Comparison of ENCODE assay signal across 20 cellular contexts in the genomic region with DNA sequence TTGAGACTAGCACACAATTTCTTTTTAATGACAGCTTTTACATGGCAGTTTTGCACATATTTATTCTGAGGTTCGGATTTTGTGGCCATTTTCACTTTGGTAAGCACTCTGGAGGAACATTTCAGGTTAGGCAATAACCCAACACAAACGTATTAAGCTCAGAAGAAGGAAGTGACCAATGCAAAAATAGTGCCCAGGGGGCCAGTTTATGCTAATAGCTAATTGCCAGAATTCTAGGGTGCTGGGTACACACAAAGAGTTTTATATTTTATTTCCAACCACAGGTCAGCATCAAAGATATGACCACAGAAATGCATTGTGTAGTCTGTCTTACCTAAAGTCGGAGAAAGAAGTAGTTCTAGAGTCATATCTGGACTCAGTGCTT. TPM values are rescaled to one million over a fixed set of nuclear protein-coding genes. Genes with fewer than 3 reads are reported as not detected.
DNase-seq lines count a peak whose midpoint lies in the region; ATAC-seq and TF ChIP-seq lines count a peak whose summit lies in the region.
"Had no signal": no experiment of that assay in that cellular context is flagged by ENCODE, and none has a peak within 500 bp of the region (broad histone marks: within the 10 kb centered on the region; RNA-seq: fewer than 3 reads in every experiment).

No MANE protein-coding gene starts in this region.

- H3K27ac ChIP-seq in colonic mucosa, result peak overlapping the region; percentile 77
- H3K27ac ChIP-seq: neutrophil, sigmoid colon, SJCRH30 had no signal

- intact Hi-C loops in colonic mucosa (cut with DNase I), result no loop called here

- no peak for TF ChIP-seq CTCF in colonic mucosa (IDR thresholded peaks at IDR 0.05)

- peak overlapping the region; percentile 12 for H3K4me2 ChIP-seq in skeletal muscle satellite cell (ENCODE audit: low read length)

- H3K9me3 ChIP-seq in colonic mucosa (no peaks in the 10 kb centered on the region), skeletal muscle satellite cell (replicated peaks; ENCODE audit: low read length) (no peaks in the 10 kb centered on the region), HAP-1 (no peaks in the 10 kb centered on the region)
- H3K9me3 ChIP-seq: neutrophil, sigmoid colon, SJCRH30 had no signal

- H3K9ac ChIP-seq in colonic mucosa (ENCODE audit: low read depth in 2 of 2, low read length in 2 of 2) (peak overlapping the region in 1 of 2 donors; percentile 30), skeletal muscle satellite cell (ENCODE audit: low read depth, low read length) (peak overlapping the region; percentile 7)

- H3K36me3 ChIP-seq in colonic mucosa (no peaks in the 10 kb centered on the region), skeletal muscle satellite cell (ENCODE audit: insufficient read depth, low read length) (no peaks in the 10 kb centered on the region), HAP-1 (replicated peaks) (no peaks in the 10 kb centered on the region)
- H3K36me3 ChIP-seq: neutrophil, sigmoid colon, SJCRH30 had no signal

- in situ Hi-C loops in HAP-1 (cut with MboI; ENCODE audit: low sequenced_read_pairs), result no loop called here

- no peaks in the 10 kb centered on the region for H3K27me3 ChIP-seq in colonic mucosa
- no peaks in the 10 kb centered on the region for H3K27me3 ChIP-seq in skeletal muscle satellite cell (ENCODE audit: control insufficient read depth, insufficient read depth, low read length)
- H3K27me3 ChIP-seq in HAP-1 (ENCODE audit: low read depth), result no peaks in the 10 kb centered on the region
- H3K27me3 ChIP-seq: neutrophil, sigmoid colon, SJCRH30 had no signal

- peaks cover 6% of the 10 kb centered on the region for H3K4me1 ChIP-seq in colonic mucosa
- H3K4me1 ChIP-seq in skeletal muscle satellite cell (ENCODE audit: control insufficient read depth, insufficient read depth, low read length), result peaks cover 38% of the 10 kb centered on the region
- H3K4me1 ChIP-seq in HAP-1, result peaks cover 15% of the 10 kb centered on the region
- H3K4me1 ChIP-seq: sigmoid colon, SJCRH30 had no signal

- no peak overlapping the region for H3K4me3 ChIP-seq in colonic mucosa
- no peak overlapping the region for H3K4me3 ChIP-seq in skeletal muscle satellite cell (ENCODE audit: low read length)
- no peak overlapping the region for H3K4me3 ChIP-seq in HAP-1
- H3K4me3 ChIP-seq: K562, sigmoid colon, SJCRH30 had no signal

- peak; percentile 8 for DNase-seq in Daoy (ENCODE audit: low read depth)
- peak; percentile 53 for DNase-seq in NOMO-1 treated with dmso at 0.1 percent for 144 hours (lab: John Stamatoyannopoulos, UW; ENCODE audit: unreplicated experiment)
- DNase-seq in colonic mucosa, result no peak
- DNase-seq in HAP-1 (ENCODE audit: low spot score in 2 of 2), result no peak
- no peak for DNase-seq in glomerular visceral epithelial cell (ENCODE audit: extremely low spot score)
- DNase-seq in NCI-H774 (lab: John Stamatoyannopoulos, UW), result no peak
- DNase-seq: activated CD4-positive, alpha-beta T cell treated with anti-CD3 and anti-CD28 coated beads for 4 hours; activated CD8-positive, alpha-beta memory T cell treated with anti-CD3 and anti-CD28 coated beads, Interleukin-2, amount 50 U/mL, for 4 hours; amygdala; NK-92 treated with Interleukin-12 subunit alpha and Interleukin-12 subunit beta, amount 100 ng/mL, for 24 hours; sigmoid colon; SJCRH30; stimulated activated CD4-positive, alpha-beta T cell treated with anti-CD3 and anti-CD28 coated beads, Interleukin-1b, Interleukin-23, amount 100 ng/mL, for 48 hours; T-helper 9 cell had no signal

- no peak for ATAC-seq in HG02678 (IDR thresholded peaks at IDR 0.05; ENCODE audit: unreplicated experiment)
- ATAC-seq: K562 had no signal

RNA-seq across cellular contexts. Expression of gene AGR2, which starts 8.4 kb away (rescaled TPM):
- total RNA-seq in Daoy (2014; rRNA removed; shearing (Covaris generic)), result not detected in 2 replicates
- total RNA-seq in colonic mucosa, result 1,000 to 10,000 TPM; 1,572 to 2,751 TPM
- 0.22 and 0.76 TPM in 2 replicates for total RNA-seq in skeletal muscle satellite cell (2012; rRNA removed)
- total RNA-seq: B cell, sigmoid colon, SJCRH30, subcutaneous adipose tissue had no signal

RNA-seq across cellular contexts. Expression of gene TSPAN13, which starts 59.7 kb away (rescaled TPM):
- total RNA-seq in Daoy (2014; rRNA removed; shearing (Covaris generic)), result 33.7 and 35.5 TPM in 2 replicates
- 100 to 1,000 TPM; 151 to 156 TPM for total RNA-seq in colonic mucosa
- 0.87 and 1.3 TPM in 2 replicates for total RNA-seq in skeletal muscle satellite cell (2012; rRNA removed)

Comparison
In these comparisons a context has a peak if more than half of its experiments do, and no peak if none do; other contexts are left out.
1. DNase-seq: peak in Daoy (single experiment) and NOMO-1 treated with dmso at 0.1 percent for 144 hours (single experiment); none in colonic mucosa (single experiment), HAP-1 (0 of 2), glomerular visceral epithelial cell (single experiment) and NCI-H774 (single experiment).
2. RNA of gene AGR2, which starts 8.4 kb away (total RNA-seq): 1,572 to 2,751 TPM in colonic mucosa; not detected in Daoy; every median in the first group is over 1,000 times any median in the second.